Comparison of ENCODE assay signal across 14 cellular contexts in the genomic region with DNA sequence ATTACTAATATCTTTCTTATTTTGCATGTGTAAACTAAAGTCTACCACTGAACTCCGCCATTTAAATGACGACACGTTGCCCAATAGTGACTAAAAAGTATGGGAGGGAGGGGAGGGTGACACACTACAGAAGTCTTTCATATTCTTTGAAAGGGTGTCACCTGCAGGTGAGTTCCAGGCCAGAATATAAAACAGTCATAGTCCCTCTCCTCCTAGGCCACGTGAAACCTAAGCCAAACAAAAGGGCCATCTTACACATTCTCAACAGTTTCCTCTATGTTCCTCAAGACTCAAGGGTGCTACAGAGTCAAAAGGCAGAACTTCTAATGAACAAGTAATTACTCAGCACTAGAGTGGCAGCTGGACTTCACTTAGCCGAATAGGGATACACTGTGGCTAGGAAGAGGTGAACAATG. TPM values are rescaled to one million over a fixed set of nuclear protein-coding genes. Genes with fewer than 3 reads are reported as not detected.
DNase-seq lines count a peak whose midpoint lies in the region; ATAC-seq and TF ChIP-seq lines count a peak whose summit lies in the region.
"Had no signal": no experiment of that assay in that cellular context is flagged by ENCODE, and none has a peak within 500 bp of the region (broad histone marks: within the 10 kb centered on the region; RNA-seq: fewer than 3 reads in every experiment).

No MANE protein-coding gene starts in this region.

- H3K4me1 ChIP-seq in Panc1 (ENCODE audit: control insufficient read depth, insufficient read depth, low read length) (peaks cover 27% of the 10 kb centered on the region), upper lobe of right lung (peaks cover 63% of the 10 kb centered on the region)

- no peak overlapping the region for H3K4me3 Mint-ChIP-seq in MCF 10A (ENCODE audit: unreplicated experiment)
- H3K4me3 Mint-ChIP-seq: activated T-helper 1 cell treated with anti-CD3 and anti-CD28 coated beads, Interleukin-12 subunit alpha, Interleukin-12 subunit beta, Interleukin-2, Interleukin-4 antibody, amounts not matched to agents 30 ng/mL and 10 ng/mL and 1 ng/mL, durations not matched to agents 14 hours and 24 hours and 36 hours had no signal

- no peaks in the 10 kb centered on the region for H3K9me3 ChIP-seq in Panc1 (ENCODE audit: control insufficient read depth, insufficient read depth, low read depth, low read length)
- no peaks in the 10 kb centered on the region for H3K9me3 ChIP-seq in upper lobe of right lung

- H3K27me3 ChIP-seq in Panc1 (ENCODE audit: control insufficient read depth, insufficient read depth, low read length) (no peaks in the 10 kb centered on the region), upper lobe of right lung (no peaks in the 10 kb centered on the region)

- CTCF ChIA-PET in Panc1 (lab: Charles Lee) (no interaction called here), MCF 10A (lab: Yijun Ruan, JAX) (interaction anchor here (0.6 to 3.7 kb wide), 6 partner anchors 18 to 273 kb away, joined by 3 to 17 read pairs (median 4); no protein-coding TSS in a partner anchor)

- no peak overlapping the region for H3K27ac Mint-ChIP-seq in MCF 10A (ENCODE audit: low read depth, unreplicated experiment)
- H3K27ac Mint-ChIP-seq: activated T-helper 1 cell treated with anti-CD3 and anti-CD28 coated beads, Interleukin-12 subunit alpha, Interleukin-12 subunit beta, Interleukin-2, Interleukin-4 antibody, amounts not matched to agents 30 ng/mL and 10 ng/mL and 1 ng/mL, durations not matched to agents 14 hours and 24 hours and 36 hours had no signal

- POLR2A ChIA-PET in Panc1 (lab: Charles Lee) (no interaction called here), MCF 10A (lab: Yijun Ruan, JAX) (no interaction called here)

- no peaks in the 10 kb centered on the region for H3K36me3 ChIP-seq in Panc1 (ENCODE audit: control insufficient read depth, insufficient read depth, low read length)
- no peaks in the 10 kb centered on the region for H3K36me3 ChIP-seq in upper lobe of right lung

- in situ Hi-C loops in Panc1 (cut with HindIII; ENCODE audit: low pct_unique_long_range_greater_than_20kb, low sequenced_read_pairs): no loop called here

- H3K9me3 Mint-ChIP-seq in MCF 10A (ENCODE audit: unreplicated experiment): no peaks in the 10 kb centered on the region
- H3K9me3 Mint-ChIP-seq: activated T-helper 1 cell treated with anti-CD3 and anti-CD28 coated beads, Interleukin-12 subunit alpha, Interleukin-12 subunit beta, Interleukin-2, Interleukin-4 antibody, amounts not matched to agents 30 ng/mL and 10 ng/mL and 1 ng/mL, durations not matched to agents 14 hours and 24 hours and 36 hours had no signal

- H3K4me1 Mint-ChIP-seq in MCF 10A (ENCODE audit: insufficient read depth, unreplicated experiment): peaks cover 48% of the 10 kb centered on the region

- no peak overlapping the region for H3K27ac ChIP-seq in Panc1 (ENCODE audit: low read length)
- H3K27ac ChIP-seq in upper lobe of right lung: no peak overlapping the region
- H3K27ac ChIP-seq: HL-60 had no signal

- H3K4me3 ChIP-seq in Panc1 (ENCODE audit: low read depth in 2 of 2, low read length in 2 of 2) (no peak overlapping the region), upper lobe of right lung (peak overlapping the region; percentile 0)

- H3K36me3 Mint-ChIP-seq in MCF 10A (ENCODE audit: insufficient read depth, unreplicated experiment): no peaks in the 10 kb centered on the region

- TF ChIP-seq CTCF in Panc1 (IDR thresholded peaks at IDR 0.05): peak; percentile 14; the same call in 1 of the 2 replicates
- TF ChIP-seq CTCF in upper lobe of right lung (IDR thresholded peaks at IDR 0.05): no peak
- TF ChIP-seq CTCF in MCF 10A (IDR thresholded peaks at IDR 0.05; ENCODE audit: unreplicated experiment): no peak

- DNase-seq in stimulated activated CD4-positive, alpha-beta T cell treated with anti-CD3 and anti-CD28 coated beads, Interleukin-15, amount 100 ng/mL, for 24 hours: peak; percentile 17
- no peak for DNase-seq in stimulated activated CD4-positive, alpha-beta T cell treated with anti-CD3 and anti-CD28 coated beads, Interleukin-4, amount 100 ng/mL, for 1 hour
- no peak for DNase-seq in Panc1 (ENCODE audit: low read depth, low spot score)
- peak; percentile 42 for DNase-seq in kidney tubule cell (ENCODE audit: low spot score)
- DNase-seq in upper lobe of right lung: no peak
- no peak for DNase-seq in MCF 10A (ENCODE audit: unreplicated experiment)
- DNase-seq in NCI-H2171 treated with DMSO at 0.1 percent for 48 hours (lab: John Stamatoyannopoulos, UW): no peak
- DNase-seq: C1 segment of cervical spinal cord; central memory CD4-positive, alpha-beta T cell; Right ventricle myocardium superior; stimulated activated CD4-positive, alpha-beta T cell treated with anti-CD3 and anti-CD28 coated beads, Interleukin-4, amount 100 ng/mL, for 4 hours had no signal

- no peaks in the 10 kb centered on the region for H3K27me3 Mint-ChIP-seq in MCF 10A (ENCODE audit: insufficient read depth, unreplicated experiment)

- no TSS peak for BruUV-seq in Panc1 (replicated peaks; lab: Mats Ljungman, UMichigan)
- no TSS peak for BruUV-seq in MCF 10A (replicated peaks; lab: Mats Ljungman, UMichigan)

- no peak for ATAC-seq in Panc1
- ATAC-seq in upper lobe of right lung: peak; percentile 91
- ATAC-seq in HG03442 (IDR thresholded peaks at IDR 0.05; ENCODE audit: unreplicated experiment): no peak

- intact Hi-C loops in Panc1 (cut with micrococcal nuclease; ENCODE audit: unreplicated experiment): loop anchor here (10.0 kb wide), 1 partner anchor 157 kb away; no protein-coding TSS in a partner anchor
- intact Hi-C loops in upper lobe of right lung (cut with DNase I): no loop called here
- intact Hi-C loops in MCF 10A (cut with micrococcal nuclease): no loop called here

RNA-seq across cellular contexts. Expression of a gene that starts 6.4 kb away (rescaled TPM):
- 14.8 TPM for total RNA-seq in Panc1 (2021; ENCODE audit: unreplicated experiment)
- polyA plus RNA-seq in Panc1 (2012; ENCODE audit: insufficient read length): 12.9 TPM
- total RNA-seq in upper lobe of right lung: 219 TPM
- 13.7 and 17.7 TPM in 2 replicates for total RNA-seq in MCF 10A (2022)

Comparison
In these comparisons a context has a peak if more than half of its experiments do, and no peak if none do; other contexts are left out.
1. DNase-seq: peak in stimulated activated CD4-positive, alpha-beta T cell treated with anti-CD3 and anti-CD28 coated beads, Interleukin-15, amount 100 ng/mL, for 24 hours (single experiment) and kidney tubule cell (single experiment); none in stimulated activated CD4-positive, alpha-beta T cell treated with anti-CD3 and anti-CD28 coated beads, Interleukin-4, amount 100 ng/mL, for 1 hour (single experiment), Panc1 (single experiment), upper lobe of right lung (single experiment), MCF 10A (single experiment) and NCI-H2171 treated with DMSO at 0.1 percent for 48 hours (single experiment).
2. RNA of a gene that starts 6.4 kb away (total RNA-seq): 219 TPM in upper lobe of right lung (single experiment); 13.7 to 17.7 TPM in MCF 10A and 14.8 TPM in Panc1 (single experiment); every median in the first group is over 10 times any median in the second.